11 cellular contexts compared by ENCODE assay signal in genomic region chr14:26204362-26204953, GRCh38.
A peak's percentile ranks its signal among the peaks of the same experiment; 100 is the strongest.
DNase-seq lines count a peak whose midpoint lies in the region; ATAC-seq and TF ChIP-seq lines count a peak whose summit lies in the region.
"Had no signal": no experiment of that assay in that cellular context is flagged by ENCODE, and none has a peak within 500 bp of the region (broad histone marks: within the 10 kb centered on the region; RNA-seq: fewer than 3 reads in every experiment).

No MANE protein-coding gene starts in this region.

- H3K27me3 ChIP-seq in adipocyte (replicated peaks; ENCODE audit: control insufficient read depth, insufficient read depth, low read length) (peaks cover 21% of the 10 kb centered on the region), left ventricle myocardium inferior (ENCODE audit: low read depth) (peaks cover 35% of the 10 kb centered on the region)
- H3K27me3 ChIP-seq: uterus had no signal

- no peak for ATAC-seq in GM19351 (IDR thresholded peaks at IDR 0.05; ENCODE audit: unreplicated experiment)

- H3K9me3 Mint-ChIP-seq in osteocyte (ENCODE audit: unreplicated experiment): peaks cover 2% of the 10 kb centered on the region

- H3K27ac Mint-ChIP-seq in osteocyte (ENCODE audit: unreplicated experiment): no peak overlapping the region

- DNase-seq in DMS53 (lab: John Stamatoyannopoulos, UW) (peak; percentile 67), adipocyte (ENCODE audit: low read depth) (no peak), left ventricle myocardium inferior (no peak), osteocyte (ENCODE audit: extremely low spot score, unreplicated experiment) (no peak), H4 (ENCODE audit: low spot score) (no peak), DMS 273 treated with DMSO at 0.1 percent for 48 hours (lab: John Stamatoyannopoulos, UW) (no peak), NCI-H146 (lab: John Stamatoyannopoulos, UW) (no peak)
- DNase-seq: stimulated activated CD4-positive, alpha-beta T cell treated with anti-CD3 and anti-CD28 coated beads, Interleukin-1b, Interleukin-23, amount 100 ng/mL, for 48 hours had no signal

- H3K36me3 ChIP-seq in adipocyte (ENCODE audit: control insufficient read depth, insufficient read depth, low read length, severe bottlenecking) (no peaks in the 10 kb centered on the region), left ventricle myocardium inferior (no peaks in the 10 kb centered on the region)
- H3K36me3 ChIP-seq: uterus had no signal

- peak overlapping the region; percentile 43 for H3K9ac ChIP-seq in adipocyte (ENCODE audit: low read length)

- no peak for TF ChIP-seq CTCF in left ventricle myocardium inferior (IDR thresholded peaks at IDR 0.05; ENCODE audit: borderline replicate concordance)
- TF ChIP-seq CTCF in osteocyte (IDR thresholded peaks at IDR 0.05): no peak

- H3K4me3 Mint-ChIP-seq in osteocyte (ENCODE audit: unreplicated experiment): peak overlapping the region; percentile 65

- H3K4me1 Mint-ChIP-seq in osteocyte (ENCODE audit: unreplicated experiment): peaks cover 9% of the 10 kb centered on the region

- H3K27ac ChIP-seq in left ventricle myocardium inferior (replicated peaks): peak overlapping the region; percentile 30
- H3K27ac ChIP-seq: RWPE1 had no signal

- intact Hi-C loops in left ventricle myocardium inferior (cut with micrococcal nuclease): no loop called here

- H3K9me3 ChIP-seq in adipocyte (ENCODE audit: control insufficient read depth, low read length) (no peaks in the 10 kb centered on the region), left ventricle myocardium inferior (replicated peaks) (no peaks in the 10 kb centered on the region)
- H3K9me3 ChIP-seq: uterus had no signal

- peaks cover 24% of the 10 kb centered on the region for H3K27me3 Mint-ChIP-seq in osteocyte (ENCODE audit: unreplicated experiment)

- peak overlapping the region; percentile 80 for H3K4me3 ChIP-seq in adipocyte (ENCODE audit: low read length)
- peak overlapping the region; percentile 63 for H3K4me3 ChIP-seq in left ventricle myocardium inferior

- peaks cover 3% of the 10 kb centered on the region for H3K4me1 ChIP-seq in adipocyte (ENCODE audit: control insufficient read depth, insufficient read depth, low read length)
- H3K4me1 ChIP-seq in left ventricle myocardium inferior: peaks cover 6% of the 10 kb centered on the region
- H3K4me1 ChIP-seq: uterus had no signal

- no peaks in the 10 kb centered on the region for H3K36me3 Mint-ChIP-seq in osteocyte (ENCODE audit: unreplicated experiment)
